13 cellular contexts compared by ENCODE assay signal in the genomic region with DNA sequence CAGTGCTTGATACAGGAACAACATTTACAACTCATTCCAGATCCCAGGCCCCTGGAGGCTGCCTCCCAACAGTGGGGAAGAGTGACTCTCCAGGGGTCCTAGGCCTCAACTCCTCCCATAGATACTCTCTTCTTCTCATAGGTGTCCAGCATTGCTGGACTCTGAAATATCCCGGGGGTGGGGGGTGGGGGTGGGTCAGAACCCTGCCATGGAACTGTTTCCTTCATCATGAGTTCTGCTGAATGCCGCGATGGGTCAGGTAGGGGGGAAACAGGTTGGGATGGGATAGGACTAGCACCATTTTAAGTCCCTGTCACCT. TPM values are rescaled to one million over a fixed set of nuclear protein-coding genes. Genes with fewer than 3 reads are reported as not detected.
DNase-seq lines count a peak whose midpoint lies in the region; ATAC-seq and TF ChIP-seq lines count a peak whose summit lies in the region.
"Had no signal": no experiment of that assay in that cellular context is flagged by ENCODE, and none has a peak within 500 bp of the region (broad histone marks: within the 10 kb centered on the region; RNA-seq: fewer than 3 reads in every experiment).

No MANE protein-coding gene starts in this region.

- H3K9me3 ChIP-seq in AG04450 (ENCODE audit: control insufficient read depth, insufficient read depth, low read length) = peaks cover 7% of the 10 kb centered on the region; the same call in 1 of the 2 replicates
- H3K9me3 ChIP-seq in adrenal gland (replicated peaks in 1 of 3) = no peaks in the 10 kb centered on the region
- H3K9me3 ChIP-seq in Caco-2 = no peaks in the 10 kb centered on the region

- H3K27me3 ChIP-seq in AG04450 (ENCODE audit: control insufficient read depth, insufficient read depth, low read length) (no peaks in the 10 kb centered on the region), GM23338 (ENCODE audit: insufficient read depth) (no peaks in the 10 kb centered on the region), adrenal gland (no peaks in the 10 kb centered on the region), Caco-2 (replicated peaks; ENCODE audit: control insufficient read depth, insufficient read depth, low read length) (no peaks in the 10 kb centered on the region)

- peaks cover 42% of the 10 kb centered on the region for H3K79me2 ChIP-seq in GM23338 (replicated peaks; ENCODE audit: insufficient read depth)

- H3K4me3 ChIP-seq in AG04450 (ENCODE audit: low read depth, low read length) (peak overlapping the region; percentile 95), GM23338 (0 out of 2 replicates have a peak overlapping the region, but pooled peaks have one; percentile 38), adrenal gland (no peak overlapping the region), Caco-2 (ENCODE audit: low read depth, low read length) (no peak overlapping the region)

- H3K4me1 Mint-ChIP-seq in GM23338 (peaks cover 36% of the 10 kb centered on the region), Caco-2 (ENCODE audit: low read depth, unreplicated experiment) (peaks cover 6% of the 10 kb centered on the region)
- peaks cover 68% of the 10 kb centered on the region for H3K4me1 Mint-ChIP-seq in activated naive CD8-positive, alpha-beta T cell treated with anti-CD3 and anti-CD28 coated beads, Interleukin-2, amount 50 U/mL, for 24 hours
- H3K4me1 Mint-ChIP-seq in naive thymus-derived CD8-positive, alpha-beta T cell = peaks cover 44 to 74% (median 66%) of the 10 kb centered on the region in 4 donors

- H2AFZ ChIP-seq in GM23338 = no peak overlapping the region

- CTCF ChIA-PET in AG04450 (lab: Charles Lee) = interaction anchor here (1.8 to 4.7 kb wide), 6 partner anchors 13 to 408 kb away, joined by 4 to 92 read pairs (median 33); no protein-coding TSS in a partner anchor
- CTCF ChIA-PET in Caco-2 (lab: Charles Lee) = no interaction called here

- H3K9me2 ChIP-seq in GM23338 (ENCODE audit: insufficient read depth) = no peaks in the 10 kb centered on the region

- H3K4me2 ChIP-seq in GM23338 = 0 out of 2 replicates have a peak overlapping the region, but pooled peaks have one; percentile 23

- H3F3A ChIP-seq in GM23338 (replicated peaks; ENCODE audit: low read depth) = peaks cover 37% of the 10 kb centered on the region

- no peak for DNase-seq in AG04450 (ENCODE audit: low read depth, low spot score)
- peak; percentile 11 for DNase-seq in GM23338 (ENCODE audit: low spot score)
- DNase-seq in activated naive CD8-positive, alpha-beta T cell treated with anti-CD3 and anti-CD28 coated beads, Interleukin-2, amount 50 U/mL, for 24 hours = no peak
- no peak for DNase-seq in naive thymus-derived CD8-positive, alpha-beta T cell
- DNase-seq in adrenal gland = no peak
- no peak for DNase-seq in NCI-H2029 (lab: John Stamatoyannopoulos, UW)
- DNase-seq in Caco-2 = no peak
- no peak for DNase-seq in NCI-H146 (lab: John Stamatoyannopoulos, UW)
- DNase-seq: dermis blood vessel endothelial cell, HCEC 1CT, NCI-H1417 treated with DMSO at 0.1 percent for 48 hours, NCI-H774, SIG-M5 had no signal

- no peak overlapping the region for H3K27ac Mint-ChIP-seq in GM23338
- H3K27ac Mint-ChIP-seq in activated naive CD8-positive, alpha-beta T cell treated with anti-CD3 and anti-CD28 coated beads, Interleukin-2, amount 50 U/mL, for 24 hours = peak overlapping the region; percentile 94
- peak overlapping the region; percentile 85 to 99 (median 94) for H3K27ac Mint-ChIP-seq in naive thymus-derived CD8-positive, alpha-beta T cell
- no peak overlapping the region for H3K27ac Mint-ChIP-seq in Caco-2 (ENCODE audit: unreplicated experiment)

- no TSS peak for BruUV-seq in Caco-2 (replicated peaks; lab: Mats Ljungman, UMichigan)

- intact Hi-C loops in adrenal gland (cut with DNase I) = loop anchor here (5.0 to 10.0 kb wide), 2 partner anchors 117 to 149 kb away; no protein-coding TSS in a partner anchor
- intact Hi-C loops in Caco-2 (cut with micrococcal nuclease; ENCODE audit: unreplicated experiment) = no loop called here

- peaks cover 2% of the 10 kb centered on the region; the same call in 2 of the 3 replicates for H3K9me3 Mint-ChIP-seq in GM23338
- no peaks in the 10 kb centered on the region for H3K9me3 Mint-ChIP-seq in activated naive CD8-positive, alpha-beta T cell treated with anti-CD3 and anti-CD28 coated beads, Interleukin-2, amount 50 U/mL, for 24 hours
- peaks cover 0 to 2% (median 0%) of the 10 kb centered on the region in 9 donors for H3K9me3 Mint-ChIP-seq in naive thymus-derived CD8-positive, alpha-beta T cell
- no peaks in the 10 kb centered on the region for H3K9me3 Mint-ChIP-seq in Caco-2 (ENCODE audit: unreplicated experiment)

- H3K4me3 Mint-ChIP-seq in GM23338 (no peak overlapping the region), Caco-2 (ENCODE audit: unreplicated experiment) (no peak overlapping the region)
- H3K4me3 Mint-ChIP-seq in activated naive CD8-positive, alpha-beta T cell treated with anti-CD3 and anti-CD28 coated beads, Interleukin-2, amount 50 U/mL, for 24 hours = peak overlapping the region; percentile 93
- H3K4me3 Mint-ChIP-seq in naive thymus-derived CD8-positive, alpha-beta T cell = peak overlapping the region; percentile 90 to 99 (median 97)

- H3K27me3 Mint-ChIP-seq in GM23338 (ENCODE audit: insufficient read depth, low read depth, poor library complexity) = peaks cover 15% of the 10 kb centered on the region
- H3K27me3 Mint-ChIP-seq in activated naive CD8-positive, alpha-beta T cell treated with anti-CD3 and anti-CD28 coated beads, Interleukin-2, amount 50 U/mL, for 24 hours = no peaks in the 10 kb centered on the region
- no peaks in the 10 kb centered on the region for H3K27me3 Mint-ChIP-seq in naive thymus-derived CD8-positive, alpha-beta T cell
- no peaks in the 10 kb centered on the region for H3K27me3 Mint-ChIP-seq in Caco-2 (ENCODE audit: insufficient read depth, unreplicated experiment)

- H3K4me1 ChIP-seq in GM23338 (ENCODE audit: insufficient read depth) (peaks cover 10% of the 10 kb centered on the region), adrenal gland (replicated peaks in 1 of 2) (peaks cover 17 to 21% of the 10 kb centered on the region in 2 donors), Caco-2 (no peaks in the 10 kb centered on the region; the same call in 1 of the 2 replicates)

- H4K20me1 ChIP-seq in GM23338 (replicated peaks; ENCODE audit: insufficient read depth) = peaks cover 30% of the 10 kb centered on the region

- 69 to 83% (median 74%) methylated on average over 3 of the region's 3 CpGs for WGBS in adrenal gland, 4 donors

- ATAC-seq in GM23338 = no peak
- no peak for ATAC-seq in activated naive CD8-positive, alpha-beta T cell treated with anti-CD3 and anti-CD28 coated beads, Interleukin-2, amount 50 U/mL, for 24 hours
- no peak for ATAC-seq in naive thymus-derived CD8-positive, alpha-beta T cell

- H3K36me3 Mint-ChIP-seq in GM23338 (ENCODE audit: low read depth) (peaks cover 49% of the 10 kb centered on the region), Caco-2 (ENCODE audit: insufficient read depth, unreplicated experiment) (peaks cover 67% of the 10 kb centered on the region)
- peaks cover 56% of the 10 kb centered on the region for H3K36me3 Mint-ChIP-seq in activated naive CD8-positive, alpha-beta T cell treated with anti-CD3 and anti-CD28 coated beads, Interleukin-2, amount 50 U/mL, for 24 hours (ENCODE audit: low read depth)
- peaks cover 29 to 58% (median 42%) of the 10 kb centered on the region in 3 donors for H3K36me3 Mint-ChIP-seq in naive thymus-derived CD8-positive, alpha-beta T cell

- POLR2A ChIA-PET in AG04450 (lab: Yijun Ruan, JAX) (no interaction called here), Caco-2 (lab: Charles Lee) (no interaction called here)
- POLR2A ChIA-PET in naive thymus-derived CD8-positive, alpha-beta T cell (lab: Charles Lee) = interaction anchor here (1.4 to 11.2 kb wide), 7 partner anchors 9 to 150 kb away, joined by 3 to 205 read pairs (median 27); no protein-coding TSS in a partner anchor

- H3K36me3 ChIP-seq in GM23338 (ENCODE audit: insufficient read depth) = peaks cover 30% of the 10 kb centered on the region
- H3K36me3 ChIP-seq in adrenal gland (replicated peaks in 1 of 2) = peaks cover 0 to 38% of the 10 kb centered on the region in 2 donors
- H3K36me3 ChIP-seq in Caco-2 (ENCODE audit: control insufficient read depth, insufficient read depth, low read length) = peaks cover 6% of the 10 kb centered on the region

- TF ChIP-seq POLR2A in adrenal gland (IDR thresholded peaks at IDR 0.05) = no peak

- TF ChIP-seq CTCF in AG04450 (IDR thresholded peaks at IDR 0.05; ENCODE audit: low read depth, low read length) (no peak), GM23338 (conservative IDR thresholded peaks at IDR 0.05; ENCODE audit: low read depth in 2 of 2) (no peak), adrenal gland (IDR thresholded peaks at IDR 0.05) (no peak), Caco-2 (IDR thresholded peaks at IDR 0.05; ENCODE audit: insufficient read depth in 1 of 2, low read depth in 1 of 2, low read length in 1 of 2, severe bottlenecking in 1 of 2, unreplicated experiment in 1 of 2) (no peak)

- H3K27ac ChIP-seq in AG04450 (ENCODE audit: low read depth, low read length) (no peak overlapping the region), GM23338 (ENCODE audit: low read depth) (0 out of 2 replicates have a peak overlapping the region, but pooled peaks have one; percentile 33), adrenal gland (peak overlapping the region in 1 of 5 donors; percentile 89)

TF ChIP-seq in GM23338, 12 proteins besides CTCF, POLR2A, EP300 and RAD21 (continues in another document):
- TF ChIP-seq ZNF114 (CRISPR knock-in tag; IDR thresholded peaks at IDR 0.05) = no peak
- no peak for TF ChIP-seq EZH2phosphoT487 (IDR thresholded peaks at IDR 0.05; ENCODE audit: unreplicated experiment)
- TF ChIP-seq JUNB (IDR thresholded peaks at IDR 0.05; ENCODE audit: unreplicated experiment) = no peak
- TF ChIP-seq POLR2AphosphoS5 (IDR thresholded peaks at IDR 0.05; ENCODE audit: low read depth) = no peak
- TF ChIP-seq, protein P1, sequence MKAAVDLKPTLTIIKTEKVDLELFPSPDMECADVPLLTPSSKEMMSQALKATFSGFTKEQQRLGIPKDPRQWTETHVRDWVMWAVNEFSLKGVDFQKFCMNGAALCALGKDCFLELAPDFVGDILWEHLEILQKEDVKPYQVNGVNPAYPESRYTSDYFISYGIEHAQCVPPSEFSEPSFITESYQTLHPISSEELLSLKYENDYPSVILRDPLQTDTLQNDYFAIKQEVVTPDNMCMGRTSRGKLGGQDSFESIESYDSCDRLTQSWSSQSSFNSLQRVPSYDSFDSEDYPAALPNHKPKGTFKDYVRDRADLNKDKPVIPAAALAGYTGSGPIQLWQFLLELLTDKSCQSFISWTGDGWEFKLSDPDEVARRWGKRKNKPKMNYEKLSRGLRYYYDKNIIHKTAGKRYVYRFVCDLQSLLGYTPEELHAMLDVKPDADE (IDR thresholded peaks at IDR 0.05) = no peak

RNA-seq across cellular contexts. Expression of gene PIM1, which starts 4.2 kb away (rescaled TPM):
- polyA plus RNA-seq in AG04450 (2011; rRNA removed) (35.3 and 37.5 TPM in 2 replicates), GM23338 (2016; fragmentation: Nextera tagmentation; extraction: Ambion mirVana) (43.7 and 46.0 TPM in 2 replicates), adrenal gland (10 to 100 TPM; 10.6 to 31.2 (median 12.3) TPM)
- 55.6 and 64.5 TPM in 2 replicates for polyA minus RNA-seq in AG04450 (2011; rRNA and poly(A)+ RNA removed)
- 64.0 and 74.2 TPM in 2 replicates for total RNA-seq in GM23338 (2014; rRNA removed; shearing (Covaris generic))
- 10 to 100 TPM; 79.3 to 80.5 TPM for total RNA-seq in naive thymus-derived CD8-positive, alpha-beta T cell
- polyA plus RNA-seq in naive thymus-derived CD8-positive, alpha-beta T cell = 100 to 1,000 TPM; 106 to 196 (median 182) TPM
- total RNA-seq in adrenal gland (10 to 100 TPM in 7 of 8 donors, 1 to 10 TPM in 1; 2.8 to 36.6 (median 21.4) TPM), Caco-2 (2022) (43.8 and 48.3 TPM in 2 replicates)

Comparison
In these comparisons a context has a peak if more than half of its experiments do, and no peak if none do; other contexts are left out.
1. H3K4me3 ChIP-seq: peak in AG04450 (single experiment) and GM23338 (single experiment); none in adrenal gland (0 of 4) and Caco-2 (single experiment).
2. H3K27ac Mint-ChIP-seq: peak in activated naive CD8-positive, alpha-beta T cell treated with anti-CD3 and anti-CD28 coated beads, Interleukin-2, amount 50 U/mL, for 24 hours (single experiment) and naive thymus-derived CD8-positive, alpha-beta T cell (10 of 10); none in GM23338 (single experiment) and Caco-2 (single experiment).
3. H3K4me3 Mint-ChIP-seq: peak in activated naive CD8-positive, alpha-beta T cell treated with anti-CD3 and anti-CD28 coated beads, Interleukin-2, amount 50 U/mL, for 24 hours (single experiment) and naive thymus-derived CD8-positive, alpha-beta T cell (10 of 10); none in GM23338 (single experiment) and Caco-2 (single experiment).